15 cellular contexts compared by ENCODE assay signal in the genomic region with DNA sequence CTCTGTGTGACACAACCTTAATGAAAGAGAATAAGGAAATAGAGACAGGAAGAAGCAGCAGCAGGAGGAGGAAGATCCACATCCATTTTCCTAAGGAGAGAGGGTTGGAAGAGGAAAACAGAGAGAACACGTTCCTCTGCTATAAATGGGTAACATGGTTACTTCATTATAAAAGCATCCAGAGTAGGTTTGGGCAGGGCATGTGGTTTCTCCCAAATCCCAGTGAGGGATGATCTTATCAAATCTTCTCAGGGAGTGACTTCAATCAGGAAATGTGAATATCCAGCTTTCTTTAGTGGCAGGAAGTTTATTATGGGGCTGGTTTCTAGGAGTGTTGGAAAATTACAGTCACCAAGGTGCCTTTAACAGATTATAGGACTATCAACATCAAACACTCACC. TPM values are rescaled to one million over a fixed set of nuclear protein-coding genes. Genes with fewer than 3 reads are reported as not detected.
DNase-seq lines count a peak whose midpoint lies in the region; ATAC-seq and TF ChIP-seq lines count a peak whose summit lies in the region.
"Had no signal": no experiment of that assay in that cellular context is flagged by ENCODE, and none has a peak within 500 bp of the region (broad histone marks: within the 10 kb centered on the region; RNA-seq: fewer than 3 reads in every experiment).

No MANE protein-coding gene starts in this region.

- intact Hi-C loops in sciatic nerve (cut with DNase I) = no loop called here

- no peak overlapping the region for H3K4me3 Mint-ChIP-seq in endothelial cell (ENCODE audit: unreplicated experiment)

- H3K27ac Mint-ChIP-seq in endothelial cell (ENCODE audit: unreplicated experiment) = peak overlapping the region; percentile 7

- peaks cover 1% of the 10 kb centered on the region for H3K27me3 Mint-ChIP-seq in endothelial cell (ENCODE audit: unreplicated experiment)

- ATAC-seq in sciatic nerve = peak; percentile 42
- ATAC-seq in GM19452 (IDR thresholded peaks at IDR 0.05; ENCODE audit: unreplicated experiment) = no peak
- ATAC-seq: K562, PC-3 had no signal

- no peak for TF ChIP-seq CTCF in endothelial cell (IDR thresholded peaks at IDR 0.05; ENCODE audit: unreplicated experiment)

- peaks cover 13% of the 10 kb centered on the region for H3K4me1 Mint-ChIP-seq in endothelial cell (ENCODE audit: unreplicated experiment)

- DNase-seq in Daoy (ENCODE audit: low read depth) = peak; percentile 23
- DNase-seq in NCI-H226 = peak; percentile 70
- DNase-seq in endothelial cell (ENCODE audit: low spot score) = no peak
- no peak for DNase-seq in sciatic nerve (ENCODE audit: low spot score)
- DNase-seq in DMS53 treated with DMSO at 0.1 percent for 48 hours (lab: John Stamatoyannopoulos, UW; ENCODE audit: unreplicated experiment) = no peak
- DNase-seq in NCI-H82 treated with DMSO at 0.1 percent for 48 hours (lab: John Stamatoyannopoulos, UW; ENCODE audit: unreplicated experiment) = no peak
- DNase-seq: AML-193, DMS53, GM23248, NCI-H1105, NCI-H187, NCI-H446, PC-3 had no signal

- no peaks in the 10 kb centered on the region for H3K36me3 Mint-ChIP-seq in endothelial cell (ENCODE audit: low read depth, unreplicated experiment)

- H3K9me3 Mint-ChIP-seq in endothelial cell (ENCODE audit: unreplicated experiment) = no peaks in the 10 kb centered on the region

RNA-seq across cellular contexts. Expression of a gene that starts 11.1 kb away (rescaled TPM):
- 4.2 and 4.7 TPM in 2 replicates for total RNA-seq in Daoy (2014; rRNA removed; shearing (Covaris generic))
- 0.64 TPM for total RNA-seq in endothelial cell (ENCODE audit: unreplicated experiment)
- 21.6 TPM for total RNA-seq in sciatic nerve
- total RNA-seq: GM23248, K562 had no signal

Comparison
In these comparisons a context has a peak if more than half of its experiments do, and no peak if none do; other contexts are left out.
1. DNase-seq: peak in Daoy (single experiment) and NCI-H226 (single experiment); none in endothelial cell (single experiment), sciatic nerve (single experiment), DMS53 treated with DMSO at 0.1 percent for 48 hours (single experiment) and NCI-H82 treated with DMSO at 0.1 percent for 48 hours (single experiment).